8 cellular contexts compared by ENCODE assay signal in the genomic region with DNA sequence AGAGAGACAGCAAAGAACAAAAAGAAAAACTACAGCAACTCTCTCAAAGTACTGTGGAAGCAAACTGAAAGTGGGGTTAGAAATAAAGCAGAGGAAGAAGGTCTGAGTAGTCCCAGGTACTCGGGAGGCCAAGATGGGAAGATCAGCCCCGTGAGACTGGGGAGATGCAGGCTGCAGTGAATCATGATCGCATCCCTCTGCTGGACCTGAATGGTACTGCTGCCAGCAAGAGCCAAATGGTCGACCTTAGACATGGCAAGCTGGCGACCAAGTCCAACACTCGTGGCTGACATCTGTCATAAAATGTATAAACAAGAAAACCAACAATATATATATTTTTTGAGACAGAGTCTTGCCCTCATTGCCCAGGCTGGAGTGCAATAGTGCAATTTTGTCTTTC. TPM values are rescaled to one million over a fixed set of nuclear protein-coding genes. Genes with fewer than 3 reads are reported as not detected.
DNase-seq lines count a peak whose midpoint lies in the region; ATAC-seq and TF ChIP-seq lines count a peak whose summit lies in the region.

No MANE protein-coding gene starts in this region.

- peak; percentile 41 for DNase-seq in A172 (ENCODE audit: low spot score)
- DNase-seq in PC-9: peak in 1 of 2 experiments; percentile 47
- DNase-seq in activated effector memory CD4-positive, alpha-beta T cell treated with anti-CD3 and anti-CD28 coated beads, Interleukin-2, amount 50 U/mL, for 16 hours: peak; percentile 86
- DNase-seq in left ventricle myocardium inferior: peak; percentile 22
- DNase-seq in stimulated activated CD4-positive, alpha-beta T cell treated with anti-CD3 and anti-CD28 coated beads, Interleukin-15, amount 100 ng/mL, for 24 hours: peak; percentile 73
- DNase-seq in NCI-H345 (lab: John Stamatoyannopoulos, UW): no peak

- H3F3A ChIP-seq in PC-9 (ENCODE audit: insufficient read depth, low read depth): no peaks in the 10 kb centered on the region

- H3K36me3 ChIP-seq in PC-9 (ENCODE audit: low read depth) (no peaks in the 10 kb centered on the region), left ventricle myocardium inferior (no peaks in the 10 kb centered on the region)

- H3K27ac ChIP-seq in PC-9: no peak overlapping the region
- no peak overlapping the region for H3K27ac ChIP-seq in left ventricle myocardium inferior (replicated peaks)

- H3K9me3 ChIP-seq in PC-9 (ENCODE audit: insufficient read depth, low read depth): peaks cover 15% of the 10 kb centered on the region
- H3K9me3 ChIP-seq in left ventricle myocardium inferior (replicated peaks): no peaks in the 10 kb centered on the region

- CTCF ChIA-PET in PC-9 (lab: Charles Lee): interaction anchor here (0.6 to 0.7 kb wide), 2 partner anchors 10 to 72 kb away, joined by 4 to 11 read pairs; no protein-coding TSS in a partner anchor

- no peak overlapping the region for H3K4me2 ChIP-seq in PC-9

- no peak overlapping the region for H3K4me3 ChIP-seq in PC-9
- H3K4me3 ChIP-seq in left ventricle myocardium inferior: no peak overlapping the region

- no peaks in the 10 kb centered on the region for H3K9me2 ChIP-seq in PC-9 (ENCODE audit: insufficient read depth)

- TF ChIP-seq CTCF in GM12874 (IDR thresholded peaks at IDR 0.05; ENCODE audit: insufficient read depth, low read depth, low read length) (peak; percentile 58), PC-9 (conservative IDR thresholded peaks at IDR 0.05) (peak; percentile 73), left ventricle myocardium inferior (IDR thresholded peaks at IDR 0.05; ENCODE audit: borderline replicate concordance) (peak; percentile 72)

- no peaks in the 10 kb centered on the region for H4K20me1 ChIP-seq in PC-9 (ENCODE audit: insufficient read depth)

- no TSS peak for BruUV-seq in PC-9 (replicated peaks; lab: Mats Ljungman, UMichigan)

- no peaks in the 10 kb centered on the region for H3K4me1 ChIP-seq in PC-9 (replicated peaks; ENCODE audit: insufficient read depth)
- no peaks in the 10 kb centered on the region for H3K4me1 ChIP-seq in left ventricle myocardium inferior

- ATAC-seq in GM18873 (IDR thresholded peaks at IDR 0.05; ENCODE audit: low FRiP score, unreplicated experiment): no peak

- H3K27me3 ChIP-seq in PC-9 (ENCODE audit: insufficient read depth, low read depth) (no peaks in the 10 kb centered on the region), left ventricle myocardium inferior (ENCODE audit: low read depth) (no peaks in the 10 kb centered on the region)

- no peaks in the 10 kb centered on the region for H3K79me2 ChIP-seq in PC-9 (ENCODE audit: low read depth)

- POLR2A ChIA-PET in PC-9 (lab: Charles Lee; ENCODE audit: unreplicated experiment): no interaction called here

- H2AFZ ChIP-seq in PC-9: 0 out of 2 replicates have a peak overlapping the region, but pooled peaks have one; percentile 9

- intact Hi-C loops in PC-9 (cut with micrococcal nuclease; ENCODE audit: unreplicated experiment) (no loop called here), left ventricle myocardium inferior (cut with micrococcal nuclease) (no loop called here)

RNA-seq across cellular contexts. Expression of gene ZNF724, which starts 33.7 kb away (rescaled TPM):
- 15.2 and 15.8 TPM in 2 replicates for total RNA-seq in A172 (2014; rRNA removed; shearing (Covaris generic))
- total RNA-seq in PC-9 (2021) (8.4 and 8.7 TPM in 2 replicates), left ventricle myocardium inferior (1.9 TPM)
